Comparison of ENCODE assay signal across 1 cellular context in genomic region chr2:96536445-96537065, GRCh38.
A peak's percentile ranks its signal among the peaks of the same experiment; 100 is the strongest.
TF ChIP-seq lines count a peak whose summit lies in the region.

TSS of gene ARID5A (plus strand) at chr2:96536752. CDS start at chr2:96536827, 75 bp downstream.

TF ChIP-seq in HepG2, 621 proteins besides CTCF, POLR2A, EP300 and RAD21 (continued from another document):
- TF ChIP-seq SP5 (CRISPR knock-in tag; IDR thresholded peaks at IDR 0.05; ENCODE audit: borderline replicate concordance, low read depth) (peak; percentile 90), EEA1 (CRISPR knock-in tag; IDR thresholded peaks at IDR 0.05; ENCODE audit: borderline replicate concordance) (no peak), KLF16 (CRISPR knock-in tag; IDR thresholded peaks at IDR 0.05) (peak in 1 of 2 experiments; percentile 57; a peak in 1 of 4 replicates), SP1 (IDR thresholded peaks at IDR 0.05) (0 out of 2 replicates have a peak, but pooled peaks have one; percentile 42), SP1 (CRISPR knock-in tag; IDR thresholded peaks at IDR 0.05) (peak; percentile 99), MLX (CRISPR knock-in tag; IDR thresholded peaks at IDR 0.05) (no peak), ZNF629 (CRISPR knock-in tag; conservative IDR thresholded peaks at IDR 0.05) (no peak), ZGPAT (CRISPR knock-in tag; IDR thresholded peaks at IDR 0.05) (peak; percentile 63), ELF1 (CRISPR knock-in tag; IDR thresholded peaks at IDR 0.05) (peak; percentile 63), GABPB1 (CRISPR knock-in tag; IDR thresholded peaks at IDR 0.05) (peak; percentile 87), ZBTB7B (CRISPR knock-in tag; IDR thresholded peaks at IDR 0.05) (0 out of 2 replicates have a peak, but pooled peaks have one; percentile 28), ATF7-NPFF (CRISPR knock-in tag; IDR thresholded peaks at IDR 0.05; ENCODE audit: low read depth) (peak; percentile 29; the same call in 1 of the 2 replicates), MAFK (conservative IDR thresholded peaks at IDR 0.05 in 1 of 2, IDR thresholded peaks at IDR 0.05 in 1 of 2; ENCODE audit: low read length in 2 of 2) (no peak)
